In genomic region chr13:49042476-49042875, GRCh38 we compare ENCODE assay signal across 25 cellular contexts.
DNase-seq lines count a peak whose midpoint lies in the region; ATAC-seq and TF ChIP-seq lines count a peak whose summit lies in the region.
"Had no signal": no experiment of that assay in that cellular context is flagged by ENCODE, and none has a peak within 500 bp of the region (broad histone marks: within the 10 kb centered on the region; RNA-seq: fewer than 3 reads in every experiment).

No MANE protein-coding gene starts in this region.

- H3K27me3 Mint-ChIP-seq in progenitor cell of endocrine pancreas = no peaks in the 10 kb centered on the region
- H3K27me3 Mint-ChIP-seq: CD4-positive, alpha-beta memory T cell; IgD-negative memory B cell had no signal

- no peak overlapping the region for H3K27ac ChIP-seq in brain microvascular endothelial cell
- H3K27ac ChIP-seq: KMS-11, SJSA1 had no signal

- no peak overlapping the region for H3K4me3 ChIP-seq in brain microvascular endothelial cell (ENCODE audit: low read depth, low read length)
- H3K4me3 ChIP-seq in H7 (ENCODE audit: insufficient read depth, low read depth, low read length) = no peak overlapping the region
- H3K4me3 ChIP-seq: SJSA1 had no signal

- H3K4me3 Mint-ChIP-seq in progenitor cell of endocrine pancreas (ENCODE audit: low read depth) = no peak overlapping the region
- H3K4me3 Mint-ChIP-seq: CD4-positive, alpha-beta memory T cell; H9; IgD-negative memory B cell had no signal

- no peaks in the 10 kb centered on the region for H3K36me3 ChIP-seq in brain microvascular endothelial cell (replicated peaks)
- H3K36me3 ChIP-seq in H7 (replicated peaks; ENCODE audit: control insufficient read depth, insufficient read depth, low read length) = no peaks in the 10 kb centered on the region
- H3K36me3 ChIP-seq: SJSA1 had no signal

- DNase-seq in Daoy (ENCODE audit: low read depth) (peak; percentile 18), NCI-H226 (peak; percentile 66), brain microvascular endothelial cell (peak; percentile 54), iris pigment epithelial cell (ENCODE audit: low read depth) (peak; percentile 72), NCI-H2081 treated with DMSO at 0.1 percent for 48 hours (lab: John Stamatoyannopoulos, UW) (no peak), progenitor cell of endocrine pancreas (ENCODE audit: low spot score, unreplicated experiment) (no peak), H7 (no peak)
- DNase-seq: 8988T; C1 segment of cervical spinal cord; Caco-2; CD4-positive, alpha-beta memory T cell; H9; NCI-H1048; NCI-H1417; NCI-H1694; NCI-H2029 treated with DMSO at 0.1 percent for 48 hours; NCI-H2227 treated with DMSO at 0.1 percent for 48 hours; NCI-H510A; NCI-H69; Right ventricle myocardium superior; RPMI8226 had no signal

- TF ChIP-seq CTCF in brain microvascular endothelial cell (IDR thresholded peaks at IDR 0.05; ENCODE audit: low read depth, low read length, missing control alignments) (no peak), progenitor cell of endocrine pancreas (IDR thresholded peaks at IDR 0.05; ENCODE audit: unreplicated experiment) (no peak)

- H3K27me3 ChIP-seq in brain microvascular endothelial cell (replicated peaks) (no peaks in the 10 kb centered on the region), H7 (ENCODE audit: control insufficient read depth, insufficient read depth, low read length) (no peaks in the 10 kb centered on the region)
- H3K27me3 ChIP-seq: SJSA1 had no signal

- peaks cover 4% of the 10 kb centered on the region for H3K9me3 Mint-ChIP-seq in progenitor cell of endocrine pancreas (ENCODE audit: low read depth)
- H3K9me3 Mint-ChIP-seq: CD4-positive, alpha-beta memory T cell; IgD-negative memory B cell had no signal

- no peaks in the 10 kb centered on the region for H3K4me1 Mint-ChIP-seq in progenitor cell of endocrine pancreas (ENCODE audit: low read depth)
- H3K4me1 Mint-ChIP-seq: H9 had no signal

- H3K27ac Mint-ChIP-seq in progenitor cell of endocrine pancreas = no peak overlapping the region
- H3K27ac Mint-ChIP-seq: CD4-positive, alpha-beta memory T cell; H9 had no signal

- peaks cover 14% of the 10 kb centered on the region for H3K36me3 Mint-ChIP-seq in progenitor cell of endocrine pancreas (ENCODE audit: insufficient read depth)

- ATAC-seq in GM18868 (IDR thresholded peaks at IDR 0.05; ENCODE audit: unreplicated experiment) = no peak

- in situ Hi-C loops in brain microvascular endothelial cell (cut with HindIII; ENCODE audit: low pct_ligation_motif_present, low sequenced_read_pairs) = no loop called here

Comparison
In these comparisons a context has a peak if more than half of its experiments do, and no peak if none do; other contexts are left out.
1. DNase-seq: peak in Daoy (single experiment), NCI-H226 (single experiment), brain microvascular endothelial cell (single experiment) and iris pigment epithelial cell (single experiment); none in NCI-H2081 treated with DMSO at 0.1 percent for 48 hours (single experiment), progenitor cell of endocrine pancreas (single experiment) and H7 (single experiment).